8 cellular contexts compared by ENCODE assay signal in genomic region chr12:122793685-122794106, GRCh38. TPM values are rescaled to one million over a fixed set of nuclear protein-coding genes. Genes with fewer than 3 reads are reported as not detected.
DNase-seq lines count a peak whose midpoint lies in the region; ATAC-seq and TF ChIP-seq lines count a peak whose summit lies in the region.

No MANE protein-coding gene starts in this region.

- no peaks in the 10 kb centered on the region for H3K9me3 Mint-ChIP-seq in activated T-cell treated with anti-CD3 and anti-CD28 coated beads, Interleukin-2, amount 50 U/mL, for 24 hours

- no peak overlapping the region for H3K4me3 Mint-ChIP-seq in activated T-cell treated with anti-CD3 and anti-CD28 coated beads, Interleukin-2, amount 50 U/mL, for 24 hours

- intact Hi-C loops in heart right ventricle (cut with DNase I), result loop anchor here in 9 of 10 donors (1.0 to 10.0 kb wide), 9 partner anchors 39 to 441 kb away; partner anchors contain the start of genes MPHOSPH9 (in 1 of the 9) and MTRFR (in 1 of the 9)
- intact Hi-C loops in sciatic nerve (cut with DNase I), result no loop called here

- TF ChIP-seq POLR2A in GM18505 (IDR thresholded peaks at IDR 0.05; ENCODE audit: borderline replicate concordance, extremely low read depth, insufficient read depth, insufficient read length), result no peak

- H3K27me3 ChIP-seq in heart right ventricle, result no peaks in the 10 kb centered on the region

- ATAC-seq in heart right ventricle (peak in 5 of 8 donors; percentile 44 to 63 (median 61)), sciatic nerve (peak; percentile 51), GM18505 (IDR thresholded peaks at IDR 0.05; ENCODE audit: unreplicated experiment) (no peak)

- no peak overlapping the region for H3K27ac ChIP-seq in heart right ventricle

- H3K36me3 ChIP-seq in heart right ventricle, result no peaks in the 10 kb centered on the region

- peak; percentile 59 for TF ChIP-seq CTCF in GM12874 (IDR thresholded peaks at IDR 0.05; ENCODE audit: insufficient read depth, low read depth, low read length)
- peak; percentile 58 to 85 (median 74) for TF ChIP-seq CTCF in heart right ventricle (IDR thresholded peaks at IDR 0.05)

- no peaks in the 10 kb centered on the region for H3K27me3 Mint-ChIP-seq in activated T-cell treated with anti-CD3 and anti-CD28 coated beads, Interleukin-2, amount 50 U/mL, for 24 hours

- WGBS in heart right ventricle, 2 donors, result 15 to 17% methylated on average over 10 of the region's 10 CpGs

- H3K36me3 Mint-ChIP-seq in activated T-cell treated with anti-CD3 and anti-CD28 coated beads, Interleukin-2, amount 50 U/mL, for 24 hours (ENCODE audit: low read depth), result no peaks in the 10 kb centered on the region

- H3K4me3 ChIP-seq in heart right ventricle, result no peak overlapping the region

- no peak overlapping the region for H3K27ac Mint-ChIP-seq in activated T-cell treated with anti-CD3 and anti-CD28 coated beads, Interleukin-2, amount 50 U/mL, for 24 hours

- DNase-seq in AML-193 (lab: John Stamatoyannopoulos, UW) (peak; percentile 45 to 71), NCI-H2196 (lab: John Stamatoyannopoulos, UW; ENCODE audit: unreplicated experiment) (peak; percentile 66), heart right ventricle (no peak), sciatic nerve (ENCODE audit: low spot score) (no peak)
- DNase-seq in activated T-cell treated with anti-CD3 and anti-CD28 coated beads, Interleukin-2, amount 50 U/mL, for 24 hours, result peak; percentile 48
- no peak for DNase-seq in stimulated activated CD4-positive, alpha-beta T cell treated with anti-CD3 and anti-CD28 coated beads, Interleukin-12 subunit alpha, Interleukin-12 subunit beta, amount 100 ng/mL, for 4 hours

- peaks cover 2% of the 10 kb centered on the region for H3K4me1 Mint-ChIP-seq in activated T-cell treated with anti-CD3 and anti-CD28 coated beads, Interleukin-2, amount 50 U/mL, for 24 hours (ENCODE audit: low read depth)

- H3K9me3 ChIP-seq in heart right ventricle, result no peaks in the 10 kb centered on the region

- H3K4me1 ChIP-seq in heart right ventricle, result peaks cover 0 to 6% (median 0%) of the 10 kb centered on the region in 9 donors

RNA-seq across cellular contexts. Expression of gene CCDC62, which starts 19.3 kb away (rescaled TPM):
- 1 to 10 TPM in 5 of 10 donors, under 1 TPM in 5; 0.47 to 2.2 (median 0.90) TPM for total RNA-seq in heart right ventricle
- under 1 TPM; 0.12 to 0.37 TPM for polyA plus RNA-seq in heart right ventricle
- total RNA-seq in sciatic nerve, result 0.89 TPM

RNA-seq across cellular contexts. Expression of gene DENR, which starts 41.1 kb away (rescaled TPM):
- total RNA-seq in heart right ventricle (10 to 100 TPM; 23.1 to 31.0 (median 25.9) TPM), sciatic nerve (32.7 TPM)
- polyA plus RNA-seq in heart right ventricle, result 10 to 100 TPM; 16.5 to 19.2 TPM

RNA-seq across cellular contexts. Expression of gene HIP1R, which starts 41.6 kb away (rescaled TPM):
- total RNA-seq in heart right ventricle, result 10 to 100 TPM; 13.7 to 26.4 (median 17.5) TPM
- polyA plus RNA-seq in heart right ventricle, result 10 to 100 TPM; 25.9 to 37.7 TPM
- 14.3 TPM for total RNA-seq in sciatic nerve

Comparison
In these comparisons a context has a peak if more than half of its experiments do, and no peak if none do; other contexts are left out.
1. DNase-seq: peak in AML-193 (2 of 2), NCI-H2196 (single experiment) and activated T-cell treated with anti-CD3 and anti-CD28 coated beads, Interleukin-2, amount 50 U/mL, for 24 hours (single experiment); none in heart right ventricle (0 of 2), sciatic nerve (single experiment) and stimulated activated CD4-positive, alpha-beta T cell treated with anti-CD3 and anti-CD28 coated beads, Interleukin-12 subunit alpha, Interleukin-12 subunit beta, amount 100 ng/mL, for 4 hours (single experiment).